In genomic region chr4:132269303-132269990, GRCh38 we compare ENCODE assay signal across 17 cellular contexts.
A peak's percentile ranks its signal among the peaks of the same experiment; 100 is the strongest.
DNase-seq lines count a peak whose midpoint lies in the region; ATAC-seq, FAIRE-seq and TF ChIP-seq lines count a peak whose summit lies in the region.
"Had no signal": no experiment of that assay in that cellular context is flagged by ENCODE, and none has a peak within 500 bp of the region (broad histone marks: within the 10 kb centered on the region; RNA-seq: fewer than 3 reads in every experiment).

No MANE protein-coding gene starts in this region.

- H2AFZ ChIP-seq in GM23338 (peak overlapping the region; percentile 9; the same call in 1 of the 2 replicates), OCI-LY1 (ENCODE audit: low read length) (0 out of 2 replicates have a peak overlapping the region, but pooled peaks have one; percentile 55), H1 (ENCODE audit: low read length) (peak overlapping the region; percentile 78)
- H2AFZ ChIP-seq: GM23248 had no signal

- no peak for FAIRE-seq in H1 (lab: Jason Lieb, UNC)
- FAIRE-seq: GM12878, GM18507, K562 had no signal

- no peaks in the 10 kb centered on the region; the same call in 2 of the 3 replicates for H3K36me3 Mint-ChIP-seq in GM23338 (ENCODE audit: low read depth)
- H3K36me3 Mint-ChIP-seq in stimulated activated memory B cell treated with anti-CD40 and anti-IgM and Interleukin-4, amounts not matched to agents 10 μg/mL and 1 μg/mL and 100 μg/mL, for 72 hours: no peaks in the 10 kb centered on the region
- H3K36me3 Mint-ChIP-seq: CD8-positive, alpha-beta memory T cell had no signal

- no peak for ATAC-seq in GM23338
- peak; percentile 16 for ATAC-seq in stimulated activated memory B cell treated with anti-CD40 and anti-IgM and Interleukin-4, amounts not matched to agents 10 μg/mL and 1 μg/mL and 100 μg/mL, for 72 hours
- ATAC-seq: GM12878, K562 had no signal

- TF ChIP-seq RAD21 in H1 (IDR thresholded peaks at IDR 0.05 in 1 of 2, conservative IDR thresholded peaks at IDR 0.05 in 1 of 2; ENCODE audit: low read depth in 2 of 2, low read length in 2 of 2): no peak

- H3K27me3 ChIP-seq in GM23338 (ENCODE audit: insufficient read depth) (no peaks in the 10 kb centered on the region), OCI-LY1 (ENCODE audit: insufficient read depth, low read length) (no peaks in the 10 kb centered on the region), H1 (replicated peaks in 1 of 4; ENCODE audit: control insufficient read depth in 3 of 4, extremely low read depth in 1 of 4, insufficient read depth in 3 of 4, low read length in 3 of 4) (no peaks in the 10 kb centered on the region)
- H3K27me3 ChIP-seq: BE2C had no signal

- TF ChIP-seq EP300 in H1 (IDR thresholded peaks at IDR 0.05; ENCODE audit: borderline replicate concordance in 1 of 2, low read depth in 2 of 2, low read length in 2 of 2): no peak

- no peak overlapping the region for H3K56ac ChIP-seq in H1 (replicated peaks; ENCODE audit: insufficient read length, low read depth, low read length)

- H2BK120ac ChIP-seq in H1 (replicated peaks; ENCODE audit: low read depth, low read length): no peak overlapping the region

- H3K9ac ChIP-seq in OCI-LY1 (ENCODE audit: low read length) (no peak overlapping the region), H1 (replicated peaks in 1 of 4; ENCODE audit: extremely low read depth in 1 of 4, low read depth in 3 of 4, low read length in 3 of 4) (no peak overlapping the region)
- H3K9ac ChIP-seq: GM23248 had no signal

- POLR2A ChIA-PET in H1 (lab: Charles Lee; ENCODE audit: partially characterized antibody): interaction anchor here (0.6 kb wide), 1 partner anchor 14 kb away, joined by 4 read pairs; no protein-coding TSS in a partner anchor

- H3K23me2 ChIP-seq in H1 (ENCODE audit: low read depth, low read length): no peaks in the 10 kb centered on the region

- WGBS in H1 (ENCODE audit: extremely low coverage in 1 of 2, insufficient coverage in 1 of 2, insufficient read length in 1 of 2, insufficient replicate concordance in 2 of 2, low coverage in 1 of 2, low lambda C conversion rate in 2 of 2, missing lambda C conversion rate in 1 of 2), 2 experiments: 90% methylated on average over 5 of the region's 5 CpGs; no CpG with 5 or more reads in 1 of the 2 experiments

- H2AK5ac ChIP-seq in H1 (ENCODE audit: low read depth, low read length): no peak overlapping the region

- no peak for TF ChIP-seq CTCF in GM23338 (conservative IDR thresholded peaks at IDR 0.05; ENCODE audit: low read depth in 2 of 2)
- no peak for TF ChIP-seq CTCF in OCI-LY1 (IDR thresholded peaks at IDR 0.05; ENCODE audit: low read length)
- TF ChIP-seq CTCF in H1 (IDR thresholded peaks at IDR 0.05; ENCODE audit: control extremely low read depth in 1 of 3, insufficient read depth in 1 of 3, low read depth in 1 of 3, low read length in 3 of 3): no peak

- H3K9me3 Mint-ChIP-seq in GM23338: no peaks in the 10 kb centered on the region; the same call in 2 of the 3 replicates
- H3K9me3 Mint-ChIP-seq in stimulated activated memory B cell treated with anti-CD40 and anti-IgM and Interleukin-4, amounts not matched to agents 10 μg/mL and 1 μg/mL and 100 μg/mL, for 72 hours: no peaks in the 10 kb centered on the region

- H2BK5ac ChIP-seq in H1 (ENCODE audit: low read depth, low read length): no peak overlapping the region

- H3K79me1 ChIP-seq in H1 (ENCODE audit: low read depth, low read length): no peaks in the 10 kb centered on the region

- TF ChIP-seq POLR2A in H1 (IDR thresholded peaks at IDR 0.05; ENCODE audit: control extremely low read depth in 1 of 2, low read depth in 2 of 2, low read length in 2 of 2): no peak

- H3K4me3 ChIP-seq in GM23338 (no peak overlapping the region), OCI-LY1 (ENCODE audit: low read depth, low read length, poor library complexity, severe bottlenecking) (no peak overlapping the region), H1 (ENCODE audit: extremely low read depth in 1 of 4, insufficient read depth in 2 of 4, low read depth in 3 of 4, low read length in 4 of 4) (no peak overlapping the region)
- H3K4me3 ChIP-seq: GM12878, GM23248, K562 had no signal

- H3K79me2 ChIP-seq in GM23338 (replicated peaks; ENCODE audit: insufficient read depth): no peaks in the 10 kb centered on the region
- H3K79me2 ChIP-seq in OCI-LY1 (ENCODE audit: insufficient read depth, low read length): no peaks in the 10 kb centered on the region
- H3K79me2 ChIP-seq in H1 (ENCODE audit: control insufficient read depth in 1 of 2, insufficient read depth in 2 of 2, low read length in 2 of 2): no peaks in the 10 kb centered on the region

- no peaks in the 10 kb centered on the region for H3K4me1 Mint-ChIP-seq in GM23338
- H3K4me1 Mint-ChIP-seq in stimulated activated memory B cell treated with anti-CD40 and anti-IgM and Interleukin-4, amounts not matched to agents 10 μg/mL and 1 μg/mL and 100 μg/mL, for 72 hours: no peaks in the 10 kb centered on the region
- H3K4me1 Mint-ChIP-seq: CD8-positive, alpha-beta memory T cell had no signal

- DNase-seq in GM23338 (ENCODE audit: low spot score) (no peak), H1 (ENCODE audit: low read depth in 1 of 2, low spot score in 2 of 2) (no peak), G401 (ENCODE audit: low spot score) (no peak), SIG-M5 treated with dmso at 0.1 percent for 504 hours (lab: John Stamatoyannopoulos, UW; ENCODE audit: unreplicated experiment) (no peak)
- no peak for DNase-seq in stimulated activated CD4-positive, alpha-beta T cell treated with anti-CD3 and anti-CD28 coated beads, Interleukin-12 subunit alpha, Interleukin-12 subunit beta, amount 100 ng/mL, for 4 hours
- DNase-seq: BE2C; Caco-2; CD8-positive, alpha-beta memory T cell; DMS53; GM23248; HCEC 1CT; HFFc6 had no signal

- no peak overlapping the region for H3K27ac Mint-ChIP-seq in GM23338
- H3K27ac Mint-ChIP-seq in stimulated activated memory B cell treated with anti-CD40 and anti-IgM and Interleukin-4, amounts not matched to agents 10 μg/mL and 1 μg/mL and 100 μg/mL, for 72 hours: no peak overlapping the region
- H3K27ac Mint-ChIP-seq: CD8-positive, alpha-beta memory T cell; HFFc6 had no signal

- no peak overlapping the region for H4K91ac ChIP-seq in H1 (replicated peaks; ENCODE audit: insufficient read length, low read length)

- no peak overlapping the region for H2BK20ac ChIP-seq in H1 (ENCODE audit: low read length)

- no peak overlapping the region for H2BK12ac ChIP-seq in H1 (ENCODE audit: low read depth, low read length)

- peaks cover 5% of the 10 kb centered on the region; the same call in 1 of the 2 replicates for H3K9me3 ChIP-seq in OCI-LY1 (ENCODE audit: low read length)
- H3K9me3 ChIP-seq in H1 (ENCODE audit: insufficient read depth in 2 of 2, low read depth in 1 of 2, low read length in 1 of 2): no peaks in the 10 kb centered on the region
- H3K9me3 ChIP-seq: BE2C, Caco-2 had no signal

- in situ Hi-C loops in G401 (cut with HindIII; ENCODE audit: low sequenced_read_pairs): no loop called here

- H4K20me1 ChIP-seq in GM23338 (replicated peaks; ENCODE audit: insufficient read depth) (no peaks in the 10 kb centered on the region), OCI-LY1 (ENCODE audit: insufficient read depth, low read length) (no peaks in the 10 kb centered on the region), H1 (replicated peaks in 1 of 2; ENCODE audit: control insufficient read depth in 1 of 2, insufficient read depth in 2 of 2, low read length in 2 of 2) (no peaks in the 10 kb centered on the region)

- no peak overlapping the region for H3K4me3 Mint-ChIP-seq in GM23338
- H3K4me3 Mint-ChIP-seq in stimulated activated memory B cell treated with anti-CD40 and anti-IgM and Interleukin-4, amounts not matched to agents 10 μg/mL and 1 μg/mL and 100 μg/mL, for 72 hours: no peak overlapping the region
- H3K4me3 Mint-ChIP-seq: CD8-positive, alpha-beta memory T cell; HFFc6 had no signal

- H3K4me1 ChIP-seq in GM23338 (ENCODE audit: insufficient read depth) (no peaks in the 10 kb centered on the region), OCI-LY1 (ENCODE audit: insufficient read depth, low read length, severe bottlenecking) (peaks cover 49% of the 10 kb centered on the region), H1 (replicated peaks in 1 of 4; ENCODE audit: control insufficient read depth in 3 of 4, insufficient read depth in 4 of 4, low read length in 3 of 4) (no peaks in the 10 kb centered on the region)
- H3K4me1 ChIP-seq: BE2C, Caco-2 had no signal

- no peak overlapping the region for H4K5ac ChIP-seq in H1 (ENCODE audit: insufficient read length, low read depth, low read length)

- H3K27ac ChIP-seq in GM23338 (ENCODE audit: low read depth): no peak overlapping the region
- peak overlapping the region; percentile 100 for H3K27ac ChIP-seq in OCI-LY1 (ENCODE audit: low read depth, low read length, poor library complexity, severe bottlenecking)
- no peak overlapping the region for H3K27ac ChIP-seq in H1 (ENCODE audit: low read depth, low read length)
- H3K27ac ChIP-seq: GM23248 had no signal

- H3K4ac ChIP-seq in H1 (replicated peaks; ENCODE audit: insufficient read length, low read depth, low read length): no peak overlapping the region

- H4K8ac ChIP-seq in H1 (ENCODE audit: extremely low read depth, insufficient read depth, low read length): no peak overlapping the region

- H3K36me3 ChIP-seq in GM23338 (ENCODE audit: insufficient read depth) (no peaks in the 10 kb centered on the region), OCI-LY1 (ENCODE audit: insufficient read depth, low read length) (0 out of 2 replicates have a peak, but pooled peaks cover 7% of the 10 kb centered on the region), H1 (ENCODE audit: control insufficient read depth in 2 of 4, insufficient read depth in 4 of 4, low read length in 3 of 4) (no peaks in the 10 kb centered on the region)
- H3K36me3 ChIP-seq: BE2C had no signal

- H2BK15ac ChIP-seq in H1 (ENCODE audit: low read length): no peak overlapping the region

- H3F3A ChIP-seq in GM23338 (replicated peaks; ENCODE audit: low read depth) (no peaks in the 10 kb centered on the region), OCI-LY1 (ENCODE audit: insufficient read depth, low read length) (peaks cover 22% of the 10 kb centered on the region)

- CTCF ChIA-PET in H1 (lab: Charles Lee; ENCODE audit: partially characterized antibody): interaction anchor here (0.7 kb wide), 1 partner anchor 39 kb away, joined by 3 read pairs; no protein-coding TSS in a partner anchor

- no peak overlapping the region for H3K18ac ChIP-seq in H1 (ENCODE audit: extremely low read depth, low read length)

- H3K4me2 ChIP-seq in GM23338 (no peak overlapping the region), OCI-LY1 (ENCODE audit: low read length) (no peak overlapping the region), H1 (ENCODE audit: insufficient read depth in 1 of 2, low read depth in 2 of 2, low read length in 2 of 2) (no peak overlapping the region)

- no peak overlapping the region for H3K23ac ChIP-seq in H1 (ENCODE audit: insufficient read length)

- no peaks in the 10 kb centered on the region for H3K9me2 ChIP-seq in GM23338 (ENCODE audit: insufficient read depth)
- H3K9me2 ChIP-seq in OCI-LY1 (ENCODE audit: low read depth, low read length): no peaks in the 10 kb centered on the region

- no peaks in the 10 kb centered on the region for H3K27me3 Mint-ChIP-seq in GM23338 (ENCODE audit: insufficient read depth, low read depth, poor library complexity)
- no peaks in the 10 kb centered on the region for H3K27me3 Mint-ChIP-seq in stimulated activated memory B cell treated with anti-CD40 and anti-IgM and Interleukin-4, amounts not matched to agents 10 μg/mL and 1 μg/mL and 100 μg/mL, for 72 hours
- H3K27me3 Mint-ChIP-seq: CD8-positive, alpha-beta memory T cell had no signal

- no peak overlapping the region for H3K14ac ChIP-seq in H1 (ENCODE audit: insufficient read length)

Comparison
In these comparisons a context has a peak if more than half of its experiments do, and no peak if none do; other contexts are left out.
1. H2AFZ ChIP-seq: peak in every context shown above with its lines; median percentile 78 in H1; 55 in OCI-LY1; 9 in GM23338.